9 cellular contexts compared by ENCODE assay signal in genomic region chr7:123154231-123154860, GRCh38. TPM values are rescaled to one million over a fixed set of nuclear protein-coding genes. Genes with fewer than 3 reads are reported as not detected.
DNase-seq lines count a peak whose midpoint lies in the region; ATAC-seq and TF ChIP-seq lines count a peak whose summit lies in the region.
"Had no signal": no experiment of that assay in that cellular context is flagged by ENCODE, and none has a peak within 500 bp of the region (broad histone marks: within the 10 kb centered on the region; RNA-seq: fewer than 3 reads in every experiment).

No MANE protein-coding gene starts in this region.

- H3K9me3 ChIP-seq in cardiac muscle cell (ENCODE audit: low read depth) (no peaks in the 10 kb centered on the region), prostate gland (no peaks in the 10 kb centered on the region)

- H3K36me3 ChIP-seq in cardiac muscle cell (no peaks in the 10 kb centered on the region), prostate gland (no peaks in the 10 kb centered on the region)

- no peaks in the 10 kb centered on the region for H3K36me3 Mint-ChIP-seq in activated naive CD8-positive, alpha-beta T cell treated with anti-CD3 and anti-CD28 coated beads, Interleukin-2, amount 10 ng/mL, durations not matched to agents 7 days and 5 days

- peak; percentile 76 for TF ChIP-seq CTCF in cardiac muscle cell (IDR thresholded peaks at IDR 0.05; ENCODE audit: low read depth, low read length)
- peak; percentile 41 to 92 (median 78) for TF ChIP-seq CTCF in prostate gland (IDR thresholded peaks at IDR 0.05)

- POLR2A ChIA-PET in activated naive CD8-positive, alpha-beta T cell treated with anti-CD3 and anti-CD28 coated beads, Interleukin-2, amount 10 ng/mL, durations not matched to agents 7 days and 5 days (lab: Charles Lee): no interaction called here

- intact Hi-C loops in prostate gland (cut with DNase I): loop anchor here (10.0 kb wide), 2 partner anchors 270 to 380 kb away; partner anchors contain the start of genes CADPS2 and IQUB

- DNase-seq in GM04503 (ENCODE audit: low read depth) (peak; percentile 14), NCI-H748 (lab: John Stamatoyannopoulos, UW; ENCODE audit: unreplicated experiment) (peak; percentile 86), cardiac muscle cell (ENCODE audit: low read depth in 1 of 2, low spot score in 1 of 2) (peak; percentile 84 to 89), prostate gland (ENCODE audit: low spot score) (peak; percentile 75), cortex of kidney (lab: John Stamatoyannopoulos, UW) (no peak)
- DNase-seq in activated naive CD8-positive, alpha-beta T cell treated with anti-CD3 and anti-CD28 coated beads, Interleukin-2, amount 10 ng/mL, durations not matched to agents 7 days and 5 days: no peak

- H3K4me1 ChIP-seq in cardiac muscle cell (ENCODE audit: low read depth) (no peaks in the 10 kb centered on the region), prostate gland (replicated peaks) (no peaks in the 10 kb centered on the region)

- TF ChIP-seq POLR2A in prostate gland (IDR thresholded peaks at IDR 0.05): no peak

- WGBS in prostate gland: 4% methylated on average over 3 of the region's 3 CpGs

- ATAC-seq in GM21447 (IDR thresholded peaks at IDR 0.05; ENCODE audit: unreplicated experiment): peak; percentile 99
- peak; percentile 98 for ATAC-seq in HG03575 (IDR thresholded peaks at IDR 0.05; ENCODE audit: extremely low read depth, insufficient number of reproducible peaks, low FRiP score, unreplicated experiment)
- ATAC-seq in activated naive CD8-positive, alpha-beta T cell treated with anti-CD3 and anti-CD28 coated beads, Interleukin-2, amount 10 ng/mL, durations not matched to agents 7 days and 5 days (ENCODE audit: low read depth): peak; percentile 52

- H3K27ac Mint-ChIP-seq in activated naive CD8-positive, alpha-beta T cell treated with anti-CD3 and anti-CD28 coated beads, Interleukin-2, amount 10 ng/mL, durations not matched to agents 7 days and 5 days: no peak overlapping the region

- no peaks in the 10 kb centered on the region for H3K27me3 ChIP-seq in cardiac muscle cell
- H3K27me3 ChIP-seq in prostate gland (replicated peaks; ENCODE audit: insufficient read depth): no peaks in the 10 kb centered on the region

- H3K4me3 Mint-ChIP-seq in activated naive CD8-positive, alpha-beta T cell treated with anti-CD3 and anti-CD28 coated beads, Interleukin-2, amount 10 ng/mL, durations not matched to agents 7 days and 5 days: no peak overlapping the region

- no peak overlapping the region for H3K4me3 ChIP-seq in cardiac muscle cell
- H3K4me3 ChIP-seq in prostate gland: no peak overlapping the region

- H3K27me3 Mint-ChIP-seq in activated naive CD8-positive, alpha-beta T cell treated with anti-CD3 and anti-CD28 coated beads, Interleukin-2, amount 10 ng/mL, durations not matched to agents 7 days and 5 days: no peaks in the 10 kb centered on the region

- H3K9me3 Mint-ChIP-seq in activated naive CD8-positive, alpha-beta T cell treated with anti-CD3 and anti-CD28 coated beads, Interleukin-2, amount 10 ng/mL, durations not matched to agents 7 days and 5 days: peaks cover 2% of the 10 kb centered on the region

- H3K4me1 Mint-ChIP-seq in activated naive CD8-positive, alpha-beta T cell treated with anti-CD3 and anti-CD28 coated beads, Interleukin-2, amount 10 ng/mL, durations not matched to agents 7 days and 5 days: no peaks in the 10 kb centered on the region

- no peak overlapping the region for H3K27ac ChIP-seq in cardiac muscle cell
- H3K27ac ChIP-seq in prostate gland: no peak overlapping the region

RNA-seq across cellular contexts. Expression of gene SLC13A1, which starts 45.4 kb away (rescaled TPM):
- not detected for total RNA-seq in activated naive CD8-positive, alpha-beta T cell treated with anti-CD3 and anti-CD28 coated beads, Interleukin-2, amount 10 ng/mL, durations not matched to agents 7 days and 5 days
- total RNA-seq in cardiac muscle cell (not detected in 2 replicates), prostate gland (not detected)
- polyA plus RNA-seq in cardiac muscle cell: not detected in 2 replicates
- polyA plus RNA-seq: esophagus had no signal

Comparison
In these comparisons a context has a peak if more than half of its experiments do, and no peak if none do; other contexts are left out.
1. DNase-seq: peak in GM04503 (single experiment), NCI-H748 (single experiment), cardiac muscle cell (2 of 2) and prostate gland (single experiment); none in activated naive CD8-positive, alpha-beta T cell treated with anti-CD3 and anti-CD28 coated beads, Interleukin-2, amount 10 ng/mL, durations not matched to agents 7 days and 5 days (single experiment) and cortex of kidney (single experiment).
2. Peak in every context shown above with its lines, with median percentiles within 50 percentile points of each other: ATAC-seq.